ENCODE assay signal across 10 cellular contexts in genomic region chr20:53962388-53962787, GRCh38.
"Had no signal": no experiment of that assay in that cellular context is flagged by ENCODE, and none has a peak within 500 bp of the region (broad histone marks: within the 10 kb centered on the region; RNA-seq: fewer than 3 reads in every experiment).

No MANE protein-coding gene starts in this region.

- H3K27ac ChIP-seq: HL-60, KMS-11 had no signal

- H3K27ac Mint-ChIP-seq: GM23338, H9, IgD-negative memory B cell had no signal

- H3K9ac ChIP-seq: KMS-11 had no signal

- H3K9me3 Mint-ChIP-seq: GM23338, IgD-negative memory B cell had no signal

- H3K4me3 ChIP-seq: GM23338 had no signal

- H3K4me2 ChIP-seq: GM23338, KMS-11 had no signal

- FAIRE-seq: H1, H54, HepG2 had no signal

- DNase-seq: H9, HCEC 1CT, KBM-7 had no signal

- H3K4me3 Mint-ChIP-seq: GM23338, H9, IgD-negative memory B cell had no signal

- ATAC-seq: GM23338, HepG2 had no signal

- H3K36me3 Mint-ChIP-seq: IgD-negative memory B cell had no signal
